ENCODE assay signal across 27 cellular contexts in genomic region chr12:32780111-32780510, GRCh38.
"Had no signal": no experiment of that assay in that cellular context is flagged by ENCODE, and none has a peak within 500 bp of the region (broad histone marks: within the 10 kb centered on the region; RNA-seq: fewer than 3 reads in every experiment).

No MANE protein-coding gene starts in this region.

- H3K4me2 ChIP-seq: hepatocyte, neural progenitor cell, SK-N-SH had no signal

- DNase-seq: activated CD4-positive, alpha-beta T cell treated with anti-CD3 and anti-CD28 coated beads for 4 hours; activated CD4-positive, alpha-beta T cell treated with anti-CD3 and anti-CD28 coated beads, Interleukin-2, amount 50 U/mL, for 48 hours; activated CD8-positive, alpha-beta memory T cell treated with anti-CD3 and anti-CD28 coated beads, Interleukin-2, amount 50 U/mL, for 4 hours; activated effector memory CD4-positive, alpha-beta T cell treated with anti-CD3 and anti-CD28 coated beads, Interleukin-2, amount 50 U/mL, for 16 hours; activated naive CD4-positive, alpha-beta T cell treated with anti-CD3 and anti-CD28 coated beads, Interleukin-2, amount 10 ng/mL, durations not matched to agents 7 days and 5 days; activated naive CD8-positive, alpha-beta T cell treated with anti-CD3 and anti-CD28 coated beads, Interleukin-2, amount 10 ng/mL, durations not matched to agents 7 days and 5 days; activated T-cell treated with anti-CD3 and anti-CD28 coated beads, Interleukin-2, amount 50 U/mL, for 1 hour; amygdala; caudate nucleus; gastrocnemius medialis; kidney; lower lobe of right lung; mesenchymal stem cell; natural killer cell; occipital lobe; SK-N-SH; stimulated activated CD4-positive, alpha-beta T cell treated with anti-CD3 and anti-CD28 coated beads, Interleukin-4, amount 100 ng/mL, for 1 hour; stimulated activated naive CD8-positive, alpha-beta T cell treated with anti-CD3 and anti-CD28 coated beads, Interleukin-15, Interleukin-2, amounts not matched to agents 100 U/mL and 50 U/mL, for 24 hours; SW 1271; T-helper 9 cell; testis; transverse colon had no signal

- H3K27me3 ChIP-seq: gastrocnemius medialis, hepatocyte, neural progenitor cell, right atrium auricular region, testis, transverse colon had no signal

- FAIRE-seq: kidney, TTC549 had no signal

- H3K9me3 ChIP-seq: gastrocnemius medialis, lower lobe of right lung, right atrium auricular region, SK-N-SH, testis, transverse colon had no signal

- H2AFZ ChIP-seq: hepatocyte, neural progenitor cell had no signal

- H3K4me1 ChIP-seq: gastrocnemius medialis, lower lobe of right lung, neural progenitor cell, right atrium auricular region, testis had no signal

- H3K9ac ChIP-seq: neural progenitor cell, SK-N-SH had no signal

- H3K27ac ChIP-seq: gastrocnemius medialis, hepatocyte, lower lobe of right lung, neural progenitor cell, right atrium auricular region, testis, transverse colon, VCaP had no signal

- H3K36me3 ChIP-seq: gastrocnemius medialis, lower lobe of right lung, neural progenitor cell, right atrium auricular region, transverse colon had no signal

- H3K79me2 ChIP-seq: hepatocyte had no signal

- H3K4me3 ChIP-seq: gastrocnemius medialis, hepatocyte, lower lobe of right lung, neural progenitor cell, right atrium auricular region, testis, transverse colon had no signal
